Comparison of ENCODE assay signal across 18 cellular contexts in the genomic region with DNA sequence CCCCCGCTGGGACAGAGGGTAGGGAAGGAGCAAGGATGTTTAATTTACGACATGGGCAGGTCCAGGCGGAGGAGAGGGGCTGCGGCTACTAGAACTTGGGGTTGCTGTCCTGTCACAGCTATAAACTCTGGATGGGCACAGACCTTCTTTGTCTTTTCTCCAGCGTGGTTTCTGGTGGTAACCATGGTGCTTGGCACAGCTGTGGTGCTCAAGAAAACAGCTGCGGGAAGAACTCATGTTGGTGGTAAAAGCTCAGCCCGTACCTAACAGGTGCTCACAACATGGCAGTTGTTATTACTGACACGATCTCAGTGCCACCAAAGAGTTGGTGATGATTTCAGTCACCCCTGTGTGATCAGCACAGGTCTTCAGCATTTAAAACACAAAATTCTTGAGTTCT. TPM values are rescaled to one million over a fixed set of nuclear protein-coding genes. Genes with fewer than 3 reads are reported as not detected.
"Had no signal": no experiment of that assay in that cellular context is flagged by ENCODE, and none has a peak within 500 bp of the region (broad histone marks: within the 10 kb centered on the region; RNA-seq: fewer than 3 reads in every experiment).

No MANE protein-coding gene starts in this region.

- H3K4me1 ChIP-seq: lower lobe of right lung, psoas muscle, right atrium auricular region, suprapubic skin, tibial nerve, vagina had no signal

- DNase-seq: activated CD4-positive, alpha-beta T cell treated with anti-CD3 and anti-CD28 coated beads, Interleukin-2, amount 10 ng/mL, durations not matched to agents 24 days and 14 days; activated CD8-positive, alpha-beta T cell treated with anti-CD3 and anti-CD28 coated beads for 36 hours; activated gamma-delta T cell treated with Interleukin-2 at 50 U/mL for 16 hours; activated T-cell treated with anti-CD3 and anti-CD28 coated beads, Interleukin-2, amount 50 U/mL, for 1 hour; anterior cingulate cortex; lower lobe of right lung; mesendoderm; natural killer cell; psoas muscle; stimulated activated CD4-positive, alpha-beta T cell treated with anti-CD3 and anti-CD28 coated beads, Interleukin-2, amount 100 ng/mL, for 24 hours; stomach had no signal

- H3K9me3 ChIP-seq: lower lobe of right lung, psoas muscle, right atrium auricular region, stomach, suprapubic skin, tibial nerve, vagina had no signal

- H3K27me3 ChIP-seq: right atrium auricular region, stomach, suprapubic skin, tibial nerve, vagina had no signal

- H3K27ac ChIP-seq: lower lobe of right lung, psoas muscle, right atrium auricular region, skin epidermis, suprapubic skin, tibial nerve, vagina had no signal

- H3K36me3 ChIP-seq: lower lobe of right lung, right atrium auricular region, stomach, suprapubic skin, tibial nerve, vagina had no signal

- ATAC-seq: activated CD4-positive, CD25-positive, alpha-beta regulatory T cell treated with anti-CD3 and anti-CD28 coated beads, Interleukin-2, amount 50 U/mL, for 24 hours; activated CD8-positive, alpha-beta T cell treated with anti-CD3 and anti-CD28 coated beads for 36 hours; lower lobe of right lung; natural killer cell; psoas muscle; stimulated activated effector memory CD8-positive, alpha-beta T cell treated with anti-CD3 and anti-CD28 coated beads, Interleukin-12 subunit alpha, Interleukin-12 subunit beta, amount 100 ng/mL, for 72 hours had no signal

- H3K4me3 ChIP-seq: lower lobe of right lung, psoas muscle, right atrium auricular region, skin epidermis, stomach, suprapubic skin, tibial nerve, vagina had no signal

RNA-seq across cellular contexts. Expression of gene BAIAP2L1, which starts 13.8 kb away (rescaled TPM):
- total RNA-seq: natural killer cell had no signal
